8 cellular contexts compared by ENCODE assay signal in the genomic region with DNA sequence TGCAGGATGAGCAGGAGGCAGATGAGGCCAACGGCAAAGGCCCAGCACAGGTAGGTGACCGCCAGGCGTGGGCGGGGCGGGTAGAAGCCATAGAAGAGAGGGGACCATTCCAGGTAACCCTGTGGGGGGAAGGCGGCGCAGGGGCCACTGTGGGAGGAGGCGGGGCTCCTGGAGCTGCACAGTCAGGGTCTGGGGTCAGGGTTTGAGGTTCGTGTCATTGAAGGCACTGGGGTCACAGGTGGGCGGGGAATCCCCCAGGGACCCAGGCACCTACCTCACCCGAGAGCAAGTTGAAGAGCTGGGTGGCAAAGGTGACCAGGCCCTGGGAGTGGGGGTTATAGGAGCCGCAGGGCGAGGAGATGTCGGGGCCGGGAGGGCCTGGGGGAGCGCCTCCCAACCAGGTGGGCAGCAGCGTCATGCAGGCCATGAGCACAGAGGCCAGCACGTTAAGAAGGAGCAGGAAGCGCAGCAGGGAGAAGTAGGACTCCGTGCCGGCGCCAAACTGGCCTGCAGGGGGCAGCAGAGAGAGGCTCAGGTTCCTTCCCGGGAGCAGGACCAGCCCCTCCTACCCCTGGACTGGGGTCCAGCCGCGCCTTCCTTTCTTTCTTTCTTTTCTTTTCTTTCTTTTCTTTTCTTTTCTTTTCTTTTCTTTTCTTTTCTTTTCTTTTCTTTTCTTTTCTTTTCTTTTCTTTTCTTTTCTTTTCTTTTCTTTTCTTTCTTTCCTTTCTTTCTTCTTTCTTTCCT. TPM values are rescaled to one million over a fixed set of nuclear protein-coding genes. Genes with fewer than 3 reads are reported as not detected.
A peak's percentile ranks its signal among the peaks of the same experiment; 100 is the strongest.
DNase-seq lines count a peak whose midpoint lies in the region; ATAC-seq and TF ChIP-seq lines count a peak whose summit lies in the region.

No MANE protein-coding gene starts in this region.

- peak; percentile 61 for ATAC-seq in GM21619 (IDR thresholded peaks at IDR 0.05; ENCODE audit: unreplicated experiment)

- no peaks in the 10 kb centered on the region for H3K9me3 ChIP-seq in adrenal gland (replicated peaks in 1 of 3)
- no peaks in the 10 kb centered on the region for H3K9me3 ChIP-seq in left ventricle myocardium inferior (replicated peaks)
- H3K9me3 ChIP-seq in sigmoid colon: no peaks in the 10 kb centered on the region

- intact Hi-C loops in adrenal gland (cut with DNase I): loop anchor here (2.0 to 5.0 kb wide), 2 partner anchors 62 to 64 kb away; no protein-coding TSS in a partner anchor
- intact Hi-C loops in left ventricle myocardium inferior (cut with micrococcal nuclease): no loop called here
- intact Hi-C loops in sigmoid colon (cut with DNase I): loop anchor here (1.0 to 2.0 kb wide), 2 partner anchors 20 to 63 kb away; a partner anchor contains a TSS

- TF ChIP-seq EP300 in sigmoid colon (IDR thresholded peaks at IDR 0.05): no peak

- H3K36me3 ChIP-seq in adrenal gland (replicated peaks in 1 of 2) (no peaks in the 10 kb centered on the region), left ventricle myocardium inferior (no peaks in the 10 kb centered on the region), sigmoid colon (no peaks in the 10 kb centered on the region)

- H3K27ac ChIP-seq in adrenal gland: no peak overlapping the region
- H3K27ac ChIP-seq in left ventricle myocardium inferior (replicated peaks): no peak overlapping the region
- H3K27ac ChIP-seq in sigmoid colon: no peak overlapping the region

- TF ChIP-seq POLR2A in adrenal gland (IDR thresholded peaks at IDR 0.05) (no peak), sigmoid colon (IDR thresholded peaks at IDR 0.05) (no peak)

- TF ChIP-seq CTCF in AG09319 (IDR thresholded peaks at IDR 0.05; ENCODE audit: low read depth, low read length): peak; percentile 89
- TF ChIP-seq CTCF in adrenal gland (IDR thresholded peaks at IDR 0.05): peak; percentile 71 to 91 (median 84)
- TF ChIP-seq CTCF in left ventricle myocardium inferior (IDR thresholded peaks at IDR 0.05; ENCODE audit: borderline replicate concordance): peak; percentile 87
- TF ChIP-seq CTCF in sigmoid colon (IDR thresholded peaks at IDR 0.05): peak; percentile 48 to 94 (median 86)

- peak; percentile 52 for DNase-seq in AG09319 (ENCODE audit: extremely low read depth, low read depth)
- peak; percentile 53 for DNase-seq in NCI-H187 treated with DMSO at 0.1 percent for 48 hours (lab: John Stamatoyannopoulos, UW)
- DNase-seq in T-helper 2 cell: peak; percentile 70 to 91 (median 85)
- DNase-seq in adrenal gland: peak; percentile 88 to 97 (median 94)
- DNase-seq in left ventricle myocardium inferior: peak; percentile 93
- peak; percentile 94 for DNase-seq in sigmoid colon
- DNase-seq in cortex of kidney (lab: John Stamatoyannopoulos, UW): no peak

- 23 to 28% (median 26%) methylated on average over 19 to 25 of the region's 25 CpGs for WGBS in adrenal gland, 4 donors
- 27 to 30% methylated on average over 25 of the region's 25 CpGs for WGBS in sigmoid colon, 2 donors

- H3K4me3 ChIP-seq in adrenal gland (no peak overlapping the region), left ventricle myocardium inferior (no peak overlapping the region), sigmoid colon (no peak overlapping the region)

- no peaks in the 10 kb centered on the region for H3K27me3 ChIP-seq in adrenal gland
- H3K27me3 ChIP-seq in left ventricle myocardium inferior (ENCODE audit: low read depth): peaks cover 64% of the 10 kb centered on the region
- peaks cover 9 to 50% (median 33%) of the 10 kb centered on the region in 3 donors for H3K27me3 ChIP-seq in sigmoid colon

- H3K4me1 ChIP-seq in adrenal gland (replicated peaks in 1 of 2) (peaks cover 6 to 13% of the 10 kb centered on the region in 2 donors), left ventricle myocardium inferior (peaks cover 6% of the 10 kb centered on the region), sigmoid colon (peaks cover 0 to 14% (median 10%) of the 10 kb centered on the region in 4 donors)

RNA-seq across cellular contexts. Expression of a gene that starts 4.6 kb away (rescaled TPM):
- total RNA-seq in adrenal gland (10 to 100 TPM in 1 of 8 donors, 1 to 10 TPM in 5, under 1 TPM in 2; 0.55 to 18.2 (median 1.3) TPM), left ventricle myocardium inferior (2.2 TPM), sigmoid colon (1 to 10 TPM in 1 of 4 donors, under 1 TPM in 1, not detected in 2; 0.66 to 1.4 TPM)
- polyA plus RNA-seq in adrenal gland (10 to 100 TPM in 1 of 3 donors, 1 to 10 TPM in 1, under 1 TPM in 1; 0.48 to 10.5 (median 1.5) TPM), sigmoid colon (10 to 100 TPM; 13.9 to 55.4 (median 25.2) TPM)

RNA-seq across cellular contexts. Expression of a gene that starts 8.8 kb away (rescaled TPM):
- total RNA-seq in adrenal gland (10 to 100 TPM in 2 of 8 donors, 1 to 10 TPM in 6; 5.0 to 21.7 (median 9.0) TPM), left ventricle myocardium inferior (7.3 TPM), sigmoid colon (1 to 10 TPM; 7.8 to 10.0 (median 8.7) TPM)
- polyA plus RNA-seq in adrenal gland (10 to 100 TPM in 2 of 3 donors, 1 to 10 TPM in 1; 5.7 to 22.0 (median 14.8) TPM), sigmoid colon (10 to 100 TPM in 1 of 3 donors, 1 to 10 TPM in 2; 8.4 to 11.5 (median 8.6) TPM)

RNA-seq across cellular contexts. Expression of a gene that starts 21.0 kb away (rescaled TPM):
- total RNA-seq in adrenal gland (100 to 1,000 TPM; 285 to 670 (median 495) TPM), left ventricle myocardium inferior (12.2 TPM), sigmoid colon (10 to 100 TPM; 20.1 to 49.7 (median 31.0) TPM)
- polyA plus RNA-seq in adrenal gland (100 to 1,000 TPM; 130 to 190 (median 189) TPM), sigmoid colon (10 to 100 TPM; 15.0 to 79.7 (median 16.0) TPM)

RNA-seq across cellular contexts. Expression of a gene that starts 22.8 kb away (rescaled TPM):
- total RNA-seq in adrenal gland (100 to 1,000 TPM in 5 of 8 donors, 10 to 100 TPM in 3; 66.4 to 201 (median 113) TPM), left ventricle myocardium inferior (16.2 TPM), sigmoid colon (10 to 100 TPM; 41.5 to 80.9 (median 53.2) TPM)
- polyA plus RNA-seq in adrenal gland (10 to 100 TPM; 21.5 to 41.2 (median 26.1) TPM), sigmoid colon (10 to 100 TPM; 47.3 to 61.9 (median 52.5) TPM)

RNA-seq across cellular contexts. Expression of a gene that starts 30.8 kb away (rescaled TPM):
- total RNA-seq in adrenal gland: 10 to 100 TPM; 20.2 to 61.0 (median 47.0) TPM
- 10 to 100 TPM; 47.0 to 82.3 (median 66.6) TPM for polyA plus RNA-seq in adrenal gland
- total RNA-seq in left ventricle myocardium inferior: 19.5 TPM
- total RNA-seq in sigmoid colon: 10 to 100 TPM; 11.8 to 31.5 (median 21.2) TPM
- polyA plus RNA-seq in sigmoid colon: 10 to 100 TPM; 15.5 to 32.9 (median 19.8) TPM

Comparison
In these comparisons a context has a peak if more than half of its experiments do, and no peak if none do; other contexts are left out.
1. RNA of a gene that starts 21.0 kb away (total RNA-seq): 285 to 670 TPM in adrenal gland; 20.1 to 49.7 TPM in sigmoid colon and 12.2 TPM in left ventricle myocardium inferior (single experiment); every median in the first group is over 4 times any median in the second.
2. Peak in every context shown above with its lines, with median percentiles within 50 percentile points of each other: CTCF ChIP-seq.